ENCODE assay signal across 1 cellular context in the genomic region with DNA sequence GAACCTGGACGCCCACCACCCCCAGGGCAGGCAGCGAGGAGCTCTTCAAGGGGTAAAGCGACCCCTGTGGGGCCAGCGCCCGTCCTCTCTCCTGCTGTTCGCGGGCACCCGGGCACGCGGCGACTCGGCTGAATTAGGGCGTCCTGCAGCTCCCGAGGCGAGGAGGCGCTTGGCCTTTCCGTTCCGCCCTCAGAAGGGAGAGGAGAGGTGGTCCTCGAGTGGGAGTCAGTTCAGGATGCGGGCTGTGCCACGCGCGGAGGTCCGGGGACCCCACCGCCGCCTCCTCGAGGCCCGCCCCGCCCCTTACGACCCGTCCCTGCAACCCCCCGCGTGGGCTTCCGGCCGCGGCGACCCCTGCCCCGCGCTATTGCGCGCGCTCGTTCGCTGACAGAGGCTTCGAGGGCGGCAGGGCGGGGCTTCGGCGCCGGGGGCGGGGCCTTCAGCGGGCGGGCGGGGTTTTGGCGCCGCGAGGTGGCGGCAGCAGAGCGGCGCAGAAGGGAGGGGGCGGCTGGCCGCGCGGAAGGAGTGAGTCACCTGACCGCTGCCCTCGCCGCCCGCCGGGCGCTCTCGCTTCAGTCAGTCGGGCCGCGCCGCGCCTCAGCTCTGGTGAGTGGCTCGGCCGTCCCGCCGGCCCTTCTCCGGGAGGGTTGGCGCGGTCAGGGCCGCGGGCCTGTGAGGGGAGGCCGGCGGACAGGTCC.
TF ChIP-seq lines count a peak whose summit lies in the region.

TSS of gene BACH1 (plus strand) at position 575 of the 698 bp plus-strand sequence. CDS start 22,359 bp downstream, outside the sequence.

TF ChIP-seq in K562, 482 proteins besides CTCF, POLR2A, EP300 and RAD21 (continued from another document):
- TF ChIP-seq, protein P1, sequence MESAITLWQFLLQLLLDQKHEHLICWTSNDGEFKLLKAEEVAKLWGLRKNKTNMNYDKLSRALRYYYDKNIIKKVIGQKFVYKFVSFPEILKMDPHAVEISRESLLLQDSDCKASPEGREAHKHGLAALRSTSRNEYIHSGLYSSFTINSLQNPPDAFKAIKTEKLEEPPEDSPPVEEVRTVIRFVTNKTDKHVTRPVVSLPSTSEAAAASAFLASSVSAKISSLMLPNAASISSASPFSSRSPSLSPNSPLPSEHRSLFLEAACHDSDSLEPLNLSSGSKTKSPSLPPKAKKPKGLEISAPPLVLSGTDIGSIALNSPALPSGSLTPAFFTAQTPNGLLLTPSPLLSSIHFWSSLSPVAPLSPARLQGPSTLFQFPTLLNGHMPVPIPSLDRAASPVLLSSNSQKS (CRISPR knock-in tag; IDR thresholded peaks at IDR 0.05) = no peak
- no peak; the same call in 1 of the 2 replicates for TF ChIP-seq RAD51 (IDR thresholded peaks at IDR 0.05; ENCODE audit: borderline replicate concordance, low read depth)
- no peak for TF ChIP-seq ZNF444 (CRISPR knock-in tag; IDR thresholded peaks at IDR 0.05)
- TF ChIP-seq, protein P2, sequence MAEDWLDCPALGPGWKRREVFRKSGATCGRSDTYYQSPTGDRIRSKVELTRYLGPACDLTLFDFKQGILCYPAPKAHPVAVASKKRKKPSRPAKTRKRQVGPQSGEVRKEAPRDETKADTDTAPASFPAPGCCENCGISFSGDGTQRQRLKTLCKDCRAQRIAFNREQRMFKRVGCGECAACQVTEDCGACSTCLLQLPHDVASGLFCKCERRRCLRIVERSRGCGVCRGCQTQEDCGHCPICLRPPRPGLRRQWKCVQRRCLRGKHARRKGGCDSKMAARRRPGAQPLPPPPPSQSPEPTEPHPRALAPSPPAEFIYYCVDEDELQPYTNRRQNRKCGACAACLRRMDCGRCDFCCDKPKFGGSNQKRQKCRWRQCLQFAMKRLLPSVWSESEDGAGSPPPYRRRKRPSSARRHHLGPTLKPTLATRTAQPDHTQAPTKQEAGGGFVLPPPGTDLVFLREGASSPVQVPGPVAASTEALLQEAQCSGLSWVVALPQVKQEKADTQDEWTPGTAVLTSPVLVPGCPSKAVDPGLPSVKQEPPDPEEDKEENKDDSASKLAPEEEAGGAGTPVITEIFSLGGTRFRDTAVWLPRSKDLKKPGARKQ (CRISPR knock-in tag; IDR thresholded peaks at IDR 0.05) = no peak
- TF ChIP-seq HES1 (IDR thresholded peaks at IDR 0.05; ENCODE audit: low read depth) = no peak
- TF ChIP-seq NONO (IDR thresholded peaks at IDR 0.05; ENCODE audit: low read depth in 2 of 2, low read length in 1 of 2) = peak; percentile 64 to 94; a peak in 3 of 4 replicates
- TF ChIP-seq RBFOX2 (IDR thresholded peaks at IDR 0.05; ENCODE audit: low read depth, low read length) = peak; percentile 95
- no peak for TF ChIP-seq ARNT (IDR thresholded peaks at IDR 0.05)
- peak; percentile 31 for TF ChIP-seq NCOR1 (IDR thresholded peaks at IDR 0.05)
- TF ChIP-seq FOXM1 (IDR thresholded peaks at IDR 0.05; ENCODE audit: low read depth) = no peak
- 0 out of 2 replicates have a peak, but pooled peaks have one; percentile 54 for TF ChIP-seq FOXM1 (CRISPR knock-in tag; IDR thresholded peaks at IDR 0.05; ENCODE audit: low read depth)
- TF ChIP-seq, protein P3, sequence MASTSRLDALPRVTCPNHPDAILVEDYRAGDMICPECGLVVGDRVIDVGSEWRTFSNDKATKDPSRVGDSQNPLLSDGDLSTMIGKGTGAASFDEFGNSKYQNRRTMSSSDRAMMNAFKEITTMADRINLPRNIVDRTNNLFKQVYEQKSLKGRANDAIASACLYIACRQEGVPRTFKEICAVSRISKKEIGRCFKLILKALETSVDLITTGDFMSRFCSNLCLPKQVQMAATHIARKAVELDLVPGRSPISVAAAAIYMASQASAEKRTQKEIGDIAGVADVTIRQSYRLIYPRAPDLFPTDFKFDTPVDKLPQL (IDR thresholded peaks at IDR 0.05; ENCODE audit: extremely low read depth, insufficient read length) = no peak
- no peak for TF ChIP-seq BCL6 (CRISPR knock-in tag; IDR thresholded peaks at IDR 0.05)
- no peak for TF ChIP-seq ZNF184 (CRISPR knock-in tag; IDR thresholded peaks at IDR 0.05)
- peak in 1 of 2 experiments; percentile 58; a peak in 3 of 4 replicates for TF ChIP-seq NRF1 (conservative IDR thresholded peaks at IDR 0.05 in 1 of 2, IDR thresholded peaks at IDR 0.05 in 1 of 2)
- peak; percentile 45 for TF ChIP-seq CBX1 (IDR thresholded peaks at IDR 0.05; ENCODE audit: low read depth)
- peak; percentile 77 for TF ChIP-seq USF1 (CRISPR knock-in tag; IDR thresholded peaks at IDR 0.05)
- TF ChIP-seq ATF1 (CRISPR knock-in tag; IDR thresholded peaks at IDR 0.05) = no peak
- no peak; the same call in 1 of the 2 replicates for TF ChIP-seq ATF1 (tag; IDR thresholded peaks at IDR 0.05)
- TF ChIP-seq XRCC3 (IDR thresholded peaks at IDR 0.05) = no peak
- no peak for TF ChIP-seq ZNF384 (IDR thresholded peaks at IDR 0.05; ENCODE audit: low read depth, low read length)
- TF ChIP-seq, protein P4, sequence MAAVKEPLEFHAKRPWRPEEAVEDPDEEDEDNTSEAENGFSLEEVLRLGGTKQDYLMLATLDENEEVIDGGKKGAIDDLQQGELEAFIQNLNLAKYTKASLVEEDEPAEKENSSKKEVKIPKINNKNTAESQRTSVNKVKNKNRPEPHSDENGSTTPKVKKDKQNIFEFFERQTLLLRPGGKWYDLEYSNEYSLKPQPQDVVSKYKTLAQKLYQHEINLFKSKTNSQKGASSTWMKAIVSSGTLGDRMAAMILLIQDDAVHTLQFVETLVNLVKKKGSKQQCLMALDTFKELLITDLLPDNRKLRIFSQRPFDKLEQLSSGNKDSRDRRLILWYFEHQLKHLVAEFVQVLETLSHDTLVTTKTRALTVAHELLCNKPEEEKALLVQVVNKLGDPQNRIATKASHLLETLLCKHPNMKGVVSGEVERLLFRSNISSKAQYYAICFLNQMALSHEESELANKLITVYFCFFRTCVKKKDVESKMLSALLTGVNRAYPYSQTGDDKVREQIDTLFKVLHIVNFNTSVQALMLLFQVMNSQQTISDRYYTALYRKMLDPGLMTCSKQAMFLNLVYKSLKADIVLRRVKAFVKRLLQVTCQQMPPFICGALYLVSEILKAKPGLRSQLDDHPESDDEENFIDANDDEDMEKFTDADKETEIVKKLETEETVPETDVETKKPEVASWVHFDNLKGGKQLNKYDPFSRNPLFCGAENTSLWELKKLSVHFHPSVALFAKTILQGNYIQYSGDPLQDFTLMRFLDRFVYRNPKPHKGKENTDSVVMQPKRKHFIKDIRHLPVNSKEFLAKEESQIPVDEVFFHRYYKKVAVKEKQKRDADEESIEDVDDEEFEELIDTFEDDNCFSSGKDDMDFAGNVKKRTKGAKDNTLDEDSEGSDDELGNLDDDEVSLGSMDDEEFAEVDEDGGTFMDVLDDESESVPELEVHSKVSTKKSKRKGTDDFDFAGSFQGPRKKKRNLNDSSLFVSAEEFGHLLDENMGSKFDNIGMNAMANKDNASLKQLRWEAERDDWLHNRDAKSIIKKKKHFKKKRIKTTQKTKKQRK (IDR thresholded peaks at IDR 0.05; ENCODE audit: borderline replicate concordance, low read depth, low read length) = no peak
- no peak for TF ChIP-seq TBL1XR1 (IDR thresholded peaks at IDR 0.05; ENCODE audit: low read length in 2 of 2)
- TF ChIP-seq NR2C2 (CRISPR knock-in tag; IDR thresholded peaks at IDR 0.05) = no peak
- TF ChIP-seq NR2C2 (tag; IDR thresholded peaks at IDR 0.05) = peak; percentile 80
- peak; percentile 61 for TF ChIP-seq HCFC1 (IDR thresholded peaks at IDR 0.05; ENCODE audit: low read depth, low read length)
- TF ChIP-seq, protein P5, sequence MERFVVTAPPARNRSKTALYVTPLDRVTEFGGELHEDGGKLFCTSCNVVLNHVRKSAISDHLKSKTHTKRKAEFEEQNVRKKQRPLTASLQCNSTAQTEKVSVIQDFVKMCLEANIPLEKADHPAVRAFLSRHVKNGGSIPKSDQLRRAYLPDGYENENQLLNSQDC (CRISPR knock-in tag; IDR thresholded peaks at IDR 0.05) = 0 out of 2 replicates have a peak, but pooled peaks have one; percentile 46
- TF ChIP-seq IRF2 (CRISPR knock-in tag; IDR thresholded peaks at IDR 0.05) = no peak
- TF ChIP-seq ELF4 (CRISPR knock-in tag; IDR thresholded peaks at IDR 0.05) = no peak; the same call in 1 of the 2 replicates
- TF ChIP-seq, protein P6, sequence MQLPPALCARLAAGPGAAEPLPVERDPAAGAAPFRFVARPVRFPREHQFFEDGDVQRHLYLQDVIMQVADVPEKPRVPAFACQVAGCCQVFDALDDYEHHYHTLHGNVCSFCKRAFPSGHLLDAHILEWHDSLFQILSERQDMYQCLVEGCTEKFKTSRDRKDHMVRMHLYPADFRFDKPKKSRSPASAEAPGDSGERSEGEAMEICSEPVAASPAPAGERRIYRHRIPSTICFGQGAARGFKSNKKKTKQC (CRISPR knock-in tag; IDR thresholded peaks at IDR 0.05) = no peak
- TF ChIP-seq KAT2B (IDR thresholded peaks at IDR 0.05; ENCODE audit: low read depth, low read length) = no peak
- no peak for TF ChIP-seq FOXP1 (CRISPR knock-in tag; IDR thresholded peaks at IDR 0.05)
- 0 out of 2 replicates have a peak, but pooled peaks have one; percentile 10 for TF ChIP-seq SAFB (IDR thresholded peaks at IDR 0.05; ENCODE audit: borderline replicate concordance, low read depth, low read length)
- no peak for TF ChIP-seq ETV6 (IDR thresholded peaks at IDR 0.05; ENCODE audit: borderline replicate concordance in 1 of 2, low read depth in 2 of 2, low read length in 1 of 2)
- no peak for TF ChIP-seq ETV6 (CRISPR knock-in tag; IDR thresholded peaks at IDR 0.05; ENCODE audit: borderline replicate concordance)
- TF ChIP-seq, protein P7, sequence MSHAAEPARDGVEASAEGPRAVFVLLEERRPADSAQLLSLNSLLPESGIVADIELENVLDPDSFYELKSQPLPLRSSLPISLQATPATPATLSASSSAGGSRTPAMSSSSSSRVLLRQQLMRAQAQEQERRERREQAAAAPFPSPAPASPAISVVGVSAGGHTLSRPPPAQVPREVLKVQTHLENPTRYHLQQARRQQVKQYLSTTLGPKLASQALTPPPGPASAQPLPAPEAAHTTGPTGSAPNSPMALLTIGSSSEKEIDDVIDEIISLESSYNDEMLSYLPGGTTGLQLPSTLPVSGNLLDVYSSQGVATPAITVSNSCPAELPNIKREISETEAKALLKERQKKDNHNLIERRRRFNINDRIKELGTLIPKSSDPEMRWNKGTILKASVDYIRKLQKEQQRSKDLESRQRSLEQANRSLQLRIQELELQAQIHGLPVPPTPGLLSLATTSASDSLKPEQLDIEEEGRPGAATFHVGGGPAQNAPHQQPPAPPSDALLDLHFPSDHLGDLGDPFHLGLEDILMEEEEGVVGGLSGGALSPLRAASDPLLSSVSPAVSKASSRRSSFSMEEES (CRISPR knock-in tag; IDR thresholded peaks at IDR 0.05) = peak; percentile 86
